In genomic region chr7:75965617-75966016, GRCh38 we compare ENCODE assay signal across 14 cellular contexts. TPM values are rescaled to one million over a fixed set of nuclear protein-coding genes. Genes with fewer than 3 reads are reported as not detected.
A peak's percentile ranks its signal among the peaks of the same experiment; 100 is the strongest.
DNase-seq lines count a peak whose midpoint lies in the region; ATAC-seq and TF ChIP-seq lines count a peak whose summit lies in the region.
"Had no signal": no experiment of that assay in that cellular context is flagged by ENCODE, and none has a peak within 500 bp of the region (broad histone marks: within the 10 kb centered on the region; RNA-seq: fewer than 3 reads in every experiment).

No MANE protein-coding gene starts in this region.

- no peaks in the 10 kb centered on the region for H3F3A ChIP-seq in MM.1S (ENCODE audit: insufficient read depth, low read length)

- no peaks in the 10 kb centered on the region for H3K4me1 Mint-ChIP-seq in activated T-helper 2 cell treated with anti-CD3 and anti-CD28 coated beads, Interferon-gamma antibody, Interleukin-2, Interleukin-4, amounts not matched to agents 10 μg/mL and 5 μg/mL and 100 μg/mL, durations not matched to agents 14 hours and 24 hours and 36 hours (ENCODE audit: low read depth)
- H3K4me1 Mint-ChIP-seq: activated CD4-positive, alpha-beta T cell treated with anti-CD3 and anti-CD28 coated beads, Interleukin-2, amount 10 ng/mL, durations not matched to agents 24 days and 14 days had no signal

- no peaks in the 10 kb centered on the region for H3K9me3 Mint-ChIP-seq in activated T-helper 2 cell treated with anti-CD3 and anti-CD28 coated beads, Interferon-gamma antibody, Interleukin-2, Interleukin-4, amounts not matched to agents 10 μg/mL and 5 μg/mL and 100 μg/mL, durations not matched to agents 14 hours and 24 hours and 36 hours
- H3K9me3 Mint-ChIP-seq: activated CD4-positive, alpha-beta T cell treated with anti-CD3 and anti-CD28 coated beads, Interleukin-2, amount 10 ng/mL, durations not matched to agents 24 days and 14 days had no signal

- 91% methylated on average over 13 of the region's 13 CpGs for WGBS in mesenchymal stem cell
- whole genome bisulfite sequencing in spleen, 5 donors = 79 to 90% (median 88%) methylated on average over 8 to 13 of the region's 13 CpGs

- no peak overlapping the region for H2BK120ac ChIP-seq in mesenchymal stem cell (ENCODE audit: low read depth, low read length)

- no peak overlapping the region for H3K18ac ChIP-seq in mesenchymal stem cell (ENCODE audit: low read depth in 1 of 2, low read length in 2 of 2)

- no peak overlapping the region for H3K4ac ChIP-seq in mesenchymal stem cell (ENCODE audit: low read depth in 1 of 2, low read length in 2 of 2)

- TF ChIP-seq CTCF in MM.1S (IDR thresholded peaks at IDR 0.05; ENCODE audit: low read length) = no peak
- no peak for TF ChIP-seq CTCF in colonic mucosa (IDR thresholded peaks at IDR 0.05)
- TF ChIP-seq CTCF in spleen (IDR thresholded peaks at IDR 0.05 in 8 of 11, conservative IDR thresholded peaks at IDR 0.05 in 3 of 11) = no peak

- H3K27me3 ChIP-seq in MM.1S (replicated peaks; ENCODE audit: insufficient read depth, low read length) (no peaks in the 10 kb centered on the region), colonic mucosa (no peaks in the 10 kb centered on the region), mesenchymal stem cell (ENCODE audit: control insufficient read depth in 1 of 2, insufficient read depth in 1 of 2, low read length in 2 of 2) (no peaks in the 10 kb centered on the region), spleen (replicated peaks in 1 of 7) (no peaks in the 10 kb centered on the region), MG63 (no peaks in the 10 kb centered on the region)

- H3K27ac ChIP-seq in MM.1S (ENCODE audit: low read length) = no peak overlapping the region
- peak overlapping the region; percentile 62 for H3K27ac ChIP-seq in colonic mucosa
- H3K27ac ChIP-seq in mesenchymal stem cell (ENCODE audit: low read length, poor library complexity, severe bottlenecking) = no peak overlapping the region
- H3K27ac ChIP-seq in spleen = peak overlapping the region in 6 of 8 donors; percentile 6 to 62 (median 44)
- H3K27ac ChIP-seq: PC-9 had no signal

- no peak overlapping the region for H2BK12ac ChIP-seq in mesenchymal stem cell (ENCODE audit: low read length in 2 of 2)

- H3K14ac ChIP-seq in mesenchymal stem cell (ENCODE audit: low read length in 2 of 2) = no peak overlapping the region

- H3K9me2 ChIP-seq in MM.1S (replicated peaks; ENCODE audit: insufficient read depth, low read length) = no peaks in the 10 kb centered on the region

- H4K91ac ChIP-seq in mesenchymal stem cell (ENCODE audit: low read length) = no peak overlapping the region

- H2BK15ac ChIP-seq in mesenchymal stem cell (ENCODE audit: low read depth, poor library complexity, severe bottlenecking) = no peak overlapping the region

- no peak for TF ChIP-seq POLR2A in spleen (IDR thresholded peaks at IDR 0.05)

- no peak overlapping the region for H4K8ac ChIP-seq in mesenchymal stem cell (ENCODE audit: low read length)

- no peaks in the 10 kb centered on the region for H4K20me1 ChIP-seq in MM.1S (ENCODE audit: insufficient read depth, low read length)

- H3K4me1 ChIP-seq in MM.1S (ENCODE audit: low read length) = no peaks in the 10 kb centered on the region
- H3K4me1 ChIP-seq in colonic mucosa = no peaks in the 10 kb centered on the region
- peaks cover 33% of the 10 kb centered on the region for H3K4me1 ChIP-seq in mesenchymal stem cell (ENCODE audit: control insufficient read depth, insufficient read depth, low read depth, low read length)
- H3K4me1 ChIP-seq in spleen = peaks cover 17 to 87% (median 61%) of the 10 kb centered on the region in 6 donors

- H2AK5ac ChIP-seq in mesenchymal stem cell (ENCODE audit: low read length, severe bottlenecking) = no peak overlapping the region

- H3K79me1 ChIP-seq in mesenchymal stem cell (replicated peaks; ENCODE audit: low read length, poor library complexity, severe bottlenecking) = peaks cover 25% of the 10 kb centered on the region

- intact Hi-C loops in colonic mucosa (cut with DNase I) = no loop called here
- intact Hi-C loops in spleen (cut with DNase I; ENCODE audit: low total_unique reads) = no loop called here
- intact Hi-C loops in activated T-helper 2 cell treated with anti-CD3 and anti-CD28 coated beads, Interferon-gamma antibody, Interleukin-2, Interleukin-4, amounts not matched to agents 10 μg/mL and 5 μg/mL and 100 μg/mL, durations not matched to agents 14 hours and 24 hours and 36 hours (cut with micrococcal nuclease) = no loop called here

- H3K27me3 Mint-ChIP-seq in activated T-helper 2 cell treated with anti-CD3 and anti-CD28 coated beads, Interferon-gamma antibody, Interleukin-2, Interleukin-4, amounts not matched to agents 10 μg/mL and 5 μg/mL and 100 μg/mL, durations not matched to agents 14 hours and 24 hours and 36 hours (ENCODE audit: low read depth) = no peaks in the 10 kb centered on the region
- H3K27me3 Mint-ChIP-seq: activated CD4-positive, alpha-beta T cell treated with anti-CD3 and anti-CD28 coated beads, Interleukin-2, amount 10 ng/mL, durations not matched to agents 24 days and 14 days; T-helper 17 cell had no signal

- H3K27ac Mint-ChIP-seq in activated T-helper 2 cell treated with anti-CD3 and anti-CD28 coated beads, Interferon-gamma antibody, Interleukin-2, Interleukin-4, amounts not matched to agents 10 μg/mL and 5 μg/mL and 100 μg/mL, durations not matched to agents 14 hours and 24 hours and 36 hours = no peak overlapping the region
- H3K27ac Mint-ChIP-seq: activated CD4-positive, alpha-beta T cell treated with anti-CD3 and anti-CD28 coated beads, Interleukin-2, amount 10 ng/mL, durations not matched to agents 24 days and 14 days had no signal

- no peak for ATAC-seq in GM21786 (IDR thresholded peaks at IDR 0.05; ENCODE audit: unreplicated experiment)
- ATAC-seq: T-helper 17 cell had no signal

- H3K36me3 Mint-ChIP-seq in activated T-helper 2 cell treated with anti-CD3 and anti-CD28 coated beads, Interferon-gamma antibody, Interleukin-2, Interleukin-4, amounts not matched to agents 10 μg/mL and 5 μg/mL and 100 μg/mL, durations not matched to agents 14 hours and 24 hours and 36 hours (ENCODE audit: low read depth) = peaks cover 2% of the 10 kb centered on the region

- H3K4me2 ChIP-seq in MM.1S (ENCODE audit: low read depth, low read length) (peak overlapping the region; percentile 9; the same call in 1 of the 2 replicates), mesenchymal stem cell (ENCODE audit: low read length, poor library complexity, severe bottlenecking) (no peak overlapping the region)
- H3K4me2 ChIP-seq: PC-9 had no signal

- no peak overlapping the region for H2AFZ ChIP-seq in MM.1S (ENCODE audit: low read length)
- no peak overlapping the region for H2AFZ ChIP-seq in mesenchymal stem cell (ENCODE audit: low read depth, low read length)
- H2AFZ ChIP-seq: PC-9 had no signal

- H2BK5ac ChIP-seq in mesenchymal stem cell (ENCODE audit: low read depth, low read length, poor library complexity, severe bottlenecking) = no peak overlapping the region

- DNase-seq in MM.1S (no peak), colonic mucosa (no peak), mesenchymal stem cell (no peak), spleen (peak; percentile 54), MG63 (no peak), Kasumi-1 (lab: John Stamatoyannopoulos, UW) (no peak)
- no peak for DNase-seq in activated T-helper 2 cell treated with anti-CD3 and anti-CD28 coated beads, Interferon-gamma antibody, Interleukin-2, Interleukin-4, amounts not matched to agents 10 μg/mL and 5 μg/mL and 100 μg/mL, durations not matched to agents 14 hours and 24 hours and 36 hours (ENCODE audit: low spot score)
- DNase-seq: activated CD4-positive, alpha-beta T cell treated with anti-CD3 and anti-CD28 coated beads, Interleukin-2, amount 10 ng/mL, durations not matched to agents 24 days and 14 days; activated T-cell treated with anti-CD3 and anti-CD28 coated beads, Interleukin-2, amount 50 U/mL, for 48 hours; NCI-H1048; NCI-H226; PC-9; T-helper 17 cell had no signal

- H3K4me3 ChIP-seq in MM.1S (ENCODE audit: low read length) (no peak overlapping the region), colonic mucosa (no peak overlapping the region), mesenchymal stem cell (ENCODE audit: insufficient read depth in 1 of 2, low read depth in 1 of 2, low read length in 2 of 2) (no peak overlapping the region), spleen (no peak overlapping the region), MG63 (no peak overlapping the region)
- H3K4me3 ChIP-seq: PC-9 had no signal

- H3K79me2 ChIP-seq in MM.1S (ENCODE audit: low read length) = no peaks in the 10 kb centered on the region

- H3K4me3 Mint-ChIP-seq in activated T-helper 2 cell treated with anti-CD3 and anti-CD28 coated beads, Interferon-gamma antibody, Interleukin-2, Interleukin-4, amounts not matched to agents 10 μg/mL and 5 μg/mL and 100 μg/mL, durations not matched to agents 14 hours and 24 hours and 36 hours (ENCODE audit: low read depth) = no peak overlapping the region
- H3K4me3 Mint-ChIP-seq: activated CD4-positive, alpha-beta T cell treated with anti-CD3 and anti-CD28 coated beads, Interleukin-2, amount 10 ng/mL, durations not matched to agents 24 days and 14 days; T-helper 17 cell had no signal

- H3K9me3 ChIP-seq in MM.1S (replicated peaks; ENCODE audit: insufficient read depth, low read length) (no peaks in the 10 kb centered on the region), colonic mucosa (no peaks in the 10 kb centered on the region), mesenchymal stem cell (ENCODE audit: control insufficient read depth, low read length) (no peaks in the 10 kb centered on the region), spleen (no peaks in the 10 kb centered on the region), MG63 (no peaks in the 10 kb centered on the region)

- H3K9ac ChIP-seq in MM.1S (ENCODE audit: low read length) (no peak overlapping the region), colonic mucosa (ENCODE audit: low read depth in 2 of 2, low read length in 2 of 2) (no peak overlapping the region), mesenchymal stem cell (ENCODE audit: low read length) (peak overlapping the region; percentile 69)

- H3K36me3 ChIP-seq in MM.1S (replicated peaks; ENCODE audit: insufficient read depth, low read length) (no peaks in the 10 kb centered on the region), colonic mucosa (no peaks in the 10 kb centered on the region), mesenchymal stem cell (ENCODE audit: control insufficient read depth in 1 of 2, insufficient read depth in 2 of 2, low read depth in 1 of 2, low read length in 2 of 2) (peaks cover 31 to 49% of the 10 kb centered on the region in 2 experiments), spleen (peaks cover 0 to 69% (median under 1%) of the 10 kb centered on the region in 6 donors), MG63 (no peaks in the 10 kb centered on the region)

- H3K23ac ChIP-seq in mesenchymal stem cell (ENCODE audit: low read length in 2 of 2) = no peak overlapping the region

RNA-seq across cellular contexts. Expression of gene TMEM120A, which starts 28.8 kb away (rescaled TPM):
- total RNA-seq in colonic mucosa (10 to 100 TPM; 56.3 to 94.1 TPM), spleen (10 to 100 TPM; 24.9 to 57.9 (median 41.4) TPM)
- polyA plus RNA-seq in mesenchymal stem cell (2013, experiment 1 of 2) = 54.5 TPM
- polyA plus RNA-seq in mesenchymal stem cell (2013, experiment 2 of 2) = 54.2 TPM
- polyA plus RNA-seq in spleen = 10 to 100 TPM; 30.1 to 66.2 (median 56.6) TPM
- 62.4 and 63.7 TPM in 2 replicates for total RNA-seq in activated T-helper 2 cell treated with anti-CD3 and anti-CD28 coated beads, Interferon-gamma antibody, Interleukin-2, Interleukin-4, amounts not matched to agents 10 μg/mL and 5 μg/mL and 100 μg/mL, durations not matched to agents 14 hours and 24 hours and 36 hours
- total RNA-seq in MG63 (2014; rRNA removed; shearing (Covaris generic); ENCODE audit: low replicate concordance) = 12.4 and 23.8 TPM in 2 replicates

RNA-seq across cellular contexts. Expression of gene POR, which starts 50.7 kb away (rescaled TPM):
- total RNA-seq in colonic mucosa (100 to 1,000 TPM; 126 to 169 TPM), spleen (100 to 1,000 TPM; 103 to 170 (median 139) TPM)
- polyA plus RNA-seq in mesenchymal stem cell (2013, experiment 1 of 2) = 76.9 TPM
- 80.1 TPM for polyA plus RNA-seq in mesenchymal stem cell (2013, experiment 2 of 2)
- 10 to 100 TPM; 49.1 to 83.0 (median 61.4) TPM for polyA plus RNA-seq in spleen
- 105 and 106 TPM in 2 replicates for total RNA-seq in activated T-helper 2 cell treated with anti-CD3 and anti-CD28 coated beads, Interferon-gamma antibody, Interleukin-2, Interleukin-4, amounts not matched to agents 10 μg/mL and 5 μg/mL and 100 μg/mL, durations not matched to agents 14 hours and 24 hours and 36 hours
- 13.7 and 23.3 TPM in 2 replicates for total RNA-seq in MG63 (2014; rRNA removed; shearing (Covaris generic); ENCODE audit: low replicate concordance)

Comparison
In these comparisons a context has a peak if more than half of its experiments do, and no peak if none do; other contexts are left out.
1. H3K27ac ChIP-seq: peak in colonic mucosa (single experiment) and spleen (6 of 8); none in MM.1S (single experiment) and mesenchymal stem cell (single experiment).